Comparison of ENCODE assay signal across 23 cellular contexts in genomic region chr15:28969511-28970085, GRCh38.
DNase-seq lines count a peak whose midpoint lies in the region; ATAC-seq and TF ChIP-seq lines count a peak whose summit lies in the region.
"Had no signal": no experiment of that assay in that cellular context is flagged by ENCODE, and none has a peak within 500 bp of the region (broad histone marks: within the 10 kb centered on the region; RNA-seq: fewer than 3 reads in every experiment).

No MANE protein-coding gene starts in this region.

- no peak for ATAC-seq in activated naive CD8-positive, alpha-beta T cell treated with anti-CD3 and anti-CD28 coated beads, Interleukin-2, amount 50 U/mL, for 24 hours
- ATAC-seq: activated CD8-positive, alpha-beta T cell treated with anti-CD3 and anti-CD28 coated beads for 36 hours; gastrocnemius medialis; SK-N-SH treated with all-trans-retinoic acid at 6 μM for 48 hours had no signal

- peaks cover 38% of the 10 kb centered on the region for H3K4me1 Mint-ChIP-seq in activated naive CD8-positive, alpha-beta T cell treated with anti-CD3 and anti-CD28 coated beads, Interleukin-2, amount 50 U/mL, for 24 hours

- H3K36me3 Mint-ChIP-seq in activated naive CD8-positive, alpha-beta T cell treated with anti-CD3 and anti-CD28 coated beads, Interleukin-2, amount 50 U/mL, for 24 hours (ENCODE audit: low read depth): peaks cover 3% of the 10 kb centered on the region

- DNase-seq in ELR (ENCODE audit: low read depth): peak; percentile 46
- peak; percentile 74 to 80 for DNase-seq in NCI-H446 (lab: John Stamatoyannopoulos, UW)
- DNase-seq in fibroblast of pulmonary artery (ENCODE audit: low read depth): peak; percentile 14
- peak; percentile 57 for DNase-seq in posterior vena cava (ENCODE audit: low spot score)
- DNase-seq in NCI-H510A treated with DMSO at 0.1 percent for 48 hours (lab: John Stamatoyannopoulos, UW): no peak
- no peak for DNase-seq in activated naive CD8-positive, alpha-beta T cell treated with anti-CD3 and anti-CD28 coated beads, Interleukin-2, amount 50 U/mL, for 24 hours
- DNase-seq in GM19238 (ENCODE audit: insufficient read length, low spot score): no peak
- DNase-seq: activated CD4-positive, CD25-positive, alpha-beta regulatory T cell; activated CD8-positive, alpha-beta T cell treated with anti-CD3 and anti-CD28 coated beads for 36 hours; AML-193; Caco-2; EL; gastrocnemius medialis; NCI-H1417 treated with DMSO at 0.1 percent for 48 hours; NCI-H2227 treated with DMSO at 0.1 percent for 48 hours; stimulated activated naive CD4-positive, alpha-beta T cell; T1000; tibial artery had no signal

- no peaks in the 10 kb centered on the region for H3K9me3 Mint-ChIP-seq in activated naive CD8-positive, alpha-beta T cell treated with anti-CD3 and anti-CD28 coated beads, Interleukin-2, amount 50 U/mL, for 24 hours
- H3K9me3 Mint-ChIP-seq: activated CD8-positive, alpha-beta T cell treated with anti-CD3 and anti-CD28 coated beads for 36 hours; activated T-helper 1 cell treated with anti-CD3 and anti-CD28 coated beads, Interleukin-12 subunit alpha, Interleukin-12 subunit beta, Interleukin-2, Interleukin-4 antibody, amounts not matched to agents 30 ng/mL and 10 ng/mL and 1 ng/mL, durations not matched to agents 14 hours and 24 hours and 36 hours; dendritic cell treated with granulocyte-macrophage colony-stimulating factor and Interleukin-4, amounts not matched to agents 40 ng/mL and 50 ng/mL, for 4 days had no signal

- intact Hi-C loops in posterior vena cava (cut with DNase I): no loop called here

- TF ChIP-seq CTCF in fibroblast of pulmonary artery (IDR thresholded peaks at IDR 0.05; ENCODE audit: low read length, missing control alignments): no peak

- no peak overlapping the region for H3K4me3 ChIP-seq in fibroblast of pulmonary artery (replicated peaks; ENCODE audit: low read depth, low read length)
- H3K4me3 ChIP-seq: gastrocnemius medialis, tibial artery had no signal

- H3K27ac Mint-ChIP-seq in activated naive CD8-positive, alpha-beta T cell treated with anti-CD3 and anti-CD28 coated beads, Interleukin-2, amount 50 U/mL, for 24 hours: no peak overlapping the region
- H3K27ac Mint-ChIP-seq: activated CD8-positive, alpha-beta T cell treated with anti-CD3 and anti-CD28 coated beads for 36 hours; activated T-helper 1 cell treated with anti-CD3 and anti-CD28 coated beads, Interleukin-12 subunit alpha, Interleukin-12 subunit beta, Interleukin-2, Interleukin-4 antibody, amounts not matched to agents 30 ng/mL and 10 ng/mL and 1 ng/mL, durations not matched to agents 14 hours and 24 hours and 36 hours; dendritic cell treated with granulocyte-macrophage colony-stimulating factor and Interleukin-4, amounts not matched to agents 40 ng/mL and 50 ng/mL, for 4 days had no signal

- H3K27me3 Mint-ChIP-seq in activated naive CD8-positive, alpha-beta T cell treated with anti-CD3 and anti-CD28 coated beads, Interleukin-2, amount 50 U/mL, for 24 hours: no peaks in the 10 kb centered on the region
- H3K27me3 Mint-ChIP-seq: activated CD8-positive, alpha-beta T cell treated with anti-CD3 and anti-CD28 coated beads for 36 hours; activated naive CD8-positive, alpha-beta T cell; brain had no signal

- H3K4me3 Mint-ChIP-seq in activated naive CD8-positive, alpha-beta T cell treated with anti-CD3 and anti-CD28 coated beads, Interleukin-2, amount 50 U/mL, for 24 hours: no peak overlapping the region
- H3K4me3 Mint-ChIP-seq: activated CD8-positive, alpha-beta T cell treated with anti-CD3 and anti-CD28 coated beads for 36 hours; activated naive CD8-positive, alpha-beta T cell; activated T-helper 1 cell treated with anti-CD3 and anti-CD28 coated beads, Interleukin-12 subunit alpha, Interleukin-12 subunit beta, Interleukin-2, Interleukin-4 antibody, amounts not matched to agents 30 ng/mL and 10 ng/mL and 1 ng/mL, durations not matched to agents 14 hours and 24 hours and 36 hours; brain; dendritic cell treated with granulocyte-macrophage colony-stimulating factor and Interleukin-4, amounts not matched to agents 40 ng/mL and 50 ng/mL, for 4 days had no signal

Comparison
In these comparisons a context has a peak if more than half of its experiments do, and no peak if none do; other contexts are left out.
1. DNase-seq: peak in ELR (single experiment), NCI-H446 (2 of 2), fibroblast of pulmonary artery (single experiment) and posterior vena cava (single experiment); none in NCI-H510A treated with DMSO at 0.1 percent for 48 hours (single experiment), activated naive CD8-positive, alpha-beta T cell treated with anti-CD3 and anti-CD28 coated beads, Interleukin-2, amount 50 U/mL, for 24 hours (single experiment) and GM19238 (single experiment).